Comparison of ENCODE assay signal across 17 cellular contexts in genomic region chr5:139975306-139975705, GRCh38.
DNase-seq lines count a peak whose midpoint lies in the region; ATAC-seq and TF ChIP-seq lines count a peak whose summit lies in the region.
"Had no signal": no experiment of that assay in that cellular context is flagged by ENCODE, and none has a peak within 500 bp of the region (broad histone marks: within the 10 kb centered on the region; RNA-seq: fewer than 3 reads in every experiment).

No MANE protein-coding gene starts in this region.

- TF ChIP-seq CTCF in osteocyte (IDR thresholded peaks at IDR 0.05) (no peak), brain microvascular endothelial cell (IDR thresholded peaks at IDR 0.05; ENCODE audit: low read depth, low read length, missing control alignments) (no peak)

- H3K4me1 Mint-ChIP-seq in osteocyte (ENCODE audit: unreplicated experiment) = no peaks in the 10 kb centered on the region
- H3K4me1 Mint-ChIP-seq: H9 had no signal

- H3K4me3 ChIP-seq in brain microvascular endothelial cell (ENCODE audit: low read depth, low read length) = no peak overlapping the region

- H3K27me3 Mint-ChIP-seq in osteocyte (ENCODE audit: unreplicated experiment) = peaks cover 69% of the 10 kb centered on the region

- peaks cover 2% of the 10 kb centered on the region for H3K27me3 ChIP-seq in brain microvascular endothelial cell (replicated peaks)

- ATAC-seq in left cardiac atrium (peak; percentile 34 to 49), SK-N-SH treated with all-trans-retinoic acid at 6 μM for 48 hours (peak; percentile 98), GM21717 (IDR thresholded peaks at IDR 0.05; ENCODE audit: unreplicated experiment) (no peak)

- DNase-seq in left cardiac atrium (no peak), cardiac septum (ENCODE audit: low spot score) (no peak), osteocyte (ENCODE audit: extremely low spot score, unreplicated experiment) (peak; percentile 75), brain microvascular endothelial cell (no peak), NCI-H1694 treated with DMSO at 0.1 percent for 48 hours (lab: John Stamatoyannopoulos, UW) (no peak)
- DNase-seq: ACHN, AML-193, COR-L47, EL, KBM-7, MV-4-11, NCI-H1417, NCI-H1930, SIG-M5 had no signal

- H3K36me3 ChIP-seq in brain microvascular endothelial cell (replicated peaks) = no peaks in the 10 kb centered on the region

- no peak overlapping the region for H3K27ac Mint-ChIP-seq in osteocyte (ENCODE audit: unreplicated experiment)
- H3K27ac Mint-ChIP-seq: H9 had no signal

- in situ Hi-C loops in brain microvascular endothelial cell (cut with HindIII; ENCODE audit: low pct_ligation_motif_present, low sequenced_read_pairs) = no loop called here

- H3K4me3 Mint-ChIP-seq in osteocyte (ENCODE audit: unreplicated experiment) = no peak overlapping the region
- H3K4me3 Mint-ChIP-seq: H9 had no signal

- H3K36me3 Mint-ChIP-seq in osteocyte (ENCODE audit: unreplicated experiment) = no peaks in the 10 kb centered on the region

- intact Hi-C loops in left cardiac atrium (cut with DNase I) (no loop called here), cardiac septum (cut with DNase I) (no loop called here)

- H3K9me3 Mint-ChIP-seq in osteocyte (ENCODE audit: unreplicated experiment) = no peaks in the 10 kb centered on the region
- H3K9me3 Mint-ChIP-seq: H9 had no signal

- no peak overlapping the region for H3K27ac ChIP-seq in brain microvascular endothelial cell

TF ChIP-seq in SK-N-SH treated with all-trans-retinoic acid at 6 μM for 48 hours, 23 proteins besides CTCF, POLR2A, EP300 and RAD21:
- TF ChIP-seq ARNTL (CRISPR knock-in tag; IDR thresholded peaks at IDR 0.05; ENCODE audit: borderline replicate concordance, low read depth) = no peak
- no peak for TF ChIP-seq RARB (CRISPR knock-in tag; IDR thresholded peaks at IDR 0.05)
- TF ChIP-seq POU6F1 (CRISPR knock-in tag; IDR thresholded peaks at IDR 0.05; ENCODE audit: borderline replicate concordance, low read depth) = no peak
- TF ChIP-seq ZNF8 (CRISPR knock-in tag; IDR thresholded peaks at IDR 0.05) = no peak
- TF ChIP-seq ZFP3 (CRISPR knock-in tag; IDR thresholded peaks at IDR 0.05) = no peak
TF ChIP-seq in SK-N-SH treated with all-trans-retinoic acid at 6 μM for 48 hours: peak in this region for 0.
